8 cellular contexts compared by ENCODE assay signal in the genomic region with DNA sequence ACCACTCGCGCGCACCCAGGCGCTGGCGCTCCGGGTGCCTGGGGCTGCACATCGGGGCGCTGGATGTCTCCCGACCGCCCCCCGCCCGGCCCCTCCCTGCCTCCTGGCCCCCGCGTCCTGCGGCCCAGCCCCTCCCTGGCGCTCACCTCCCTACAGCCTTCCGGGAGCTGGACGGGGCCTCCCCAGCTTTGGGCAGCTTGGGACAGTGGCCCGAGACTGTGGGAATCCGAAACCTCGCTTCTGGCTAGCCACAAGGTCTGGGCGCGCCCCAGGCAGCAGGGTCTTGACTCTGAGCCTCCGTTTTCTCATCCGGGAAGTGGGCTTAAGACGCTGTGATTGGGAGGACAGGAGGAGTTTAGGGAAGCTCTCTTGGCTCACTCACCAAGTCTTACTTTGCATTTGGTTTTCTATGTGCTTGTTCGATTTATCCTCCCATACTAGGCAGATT. TPM values are rescaled to one million over a fixed set of nuclear protein-coding genes. Genes with fewer than 3 reads are reported as not detected.
DNase-seq lines count a peak whose midpoint lies in the region; ATAC-seq, FAIRE-seq and TF ChIP-seq lines count a peak whose summit lies in the region.

No MANE protein-coding gene starts in this region.

- TF ChIP-seq EP300 in sigmoid colon (IDR thresholded peaks at IDR 0.05), result no peak

- no peak for DNase-seq in T-helper 17 cell
- no peak for DNase-seq in right cardiac atrium
- no peak for DNase-seq in sigmoid colon
- DNase-seq in D341Med (ENCODE audit: low spot score), result no peak
- DNase-seq in COLO829 (ENCODE audit: low spot score), result no peak
- DNase-seq in frontal cortex (ENCODE audit: low spot score in 2 of 2), result no peak

- no peaks in the 10 kb centered on the region for H3K36me3 ChIP-seq in sigmoid colon

- H3K27ac ChIP-seq in right cardiac atrium (ENCODE audit: low read length) (no peak overlapping the region), sigmoid colon (no peak overlapping the region)

- no peaks in the 10 kb centered on the region for H3K9me3 ChIP-seq in T-helper 17 cell (ENCODE audit: control insufficient read depth, low read length, poor library complexity, severe bottlenecking)
- H3K9me3 ChIP-seq in right cardiac atrium (ENCODE audit: control insufficient read depth, low read length), result no peaks in the 10 kb centered on the region
- no peaks in the 10 kb centered on the region for H3K9me3 ChIP-seq in sigmoid colon

- H3K36me3 Mint-ChIP-seq in T-helper 17 cell (ENCODE audit: low read depth), result no peaks in the 10 kb centered on the region

- H3K4me1 Mint-ChIP-seq in T-helper 17 cell, result peaks cover 7% of the 10 kb centered on the region

- intact Hi-C loops in right cardiac atrium (cut with DNase I) (no loop called here), sigmoid colon (cut with DNase I) (no loop called here)

- peaks cover 69% of the 10 kb centered on the region for H3K27me3 Mint-ChIP-seq in T-helper 17 cell

- FAIRE-seq in frontal cortex (lab: Jason Lieb, UNC), result no peak

- peak overlapping the region; percentile 85 for H3K4me3 ChIP-seq in right cardiac atrium (ENCODE audit: low read length)
- peak overlapping the region; percentile 16 to 58 (median 48) for H3K4me3 ChIP-seq in sigmoid colon

- no peak overlapping the region for H3K27ac Mint-ChIP-seq in T-helper 17 cell

- 7% methylated on average over 27 of the region's 27 CpGs for WGBS in right cardiac atrium
- WGBS in sigmoid colon, 2 donors, result 2 to 10% methylated on average over 27 of the region's 27 CpGs

- H3K27me3 ChIP-seq in right cardiac atrium (ENCODE audit: control insufficient read depth, insufficient read depth) (no peaks in the 10 kb centered on the region), sigmoid colon (peaks cover 0 to 36% (median 11%) of the 10 kb centered on the region in 3 donors)

- H3K4me3 Mint-ChIP-seq in T-helper 17 cell, result peak overlapping the region; percentile 89

- TF ChIP-seq CTCF in GM12873 (IDR thresholded peaks at IDR 0.05; ENCODE audit: insufficient read depth, low read depth, low read length, missing control alignments) (peak; percentile 0), sigmoid colon (IDR thresholded peaks at IDR 0.05) (no peak)

- TF ChIP-seq POLR2A in sigmoid colon (IDR thresholded peaks at IDR 0.05), result no peak

- no peaks in the 10 kb centered on the region for H3K4me1 ChIP-seq in right cardiac atrium (ENCODE audit: control insufficient read depth, insufficient read depth, low read length)
- H3K4me1 ChIP-seq in sigmoid colon, result peaks cover 0 to 17% (median 17%) of the 10 kb centered on the region in 4 donors

- ATAC-seq in T-helper 17 cell, result no peak
- peak in 1 of 2 donors; percentile 4 for ATAC-seq in right cardiac atrium
- no peak for ATAC-seq in HG02763 (IDR thresholded peaks at IDR 0.05; ENCODE audit: unreplicated experiment)

RNA-seq across cellular contexts. Expression of a gene that starts 0.7 kb away (rescaled TPM):
- not detected for total RNA-seq in T-helper 17 cell
- under 1 TPM in 3 of 4 donors, not detected in 1; 0.14 to 0.25 (median 0.24) TPM for total RNA-seq in right cardiac atrium
- 0.05 TPM for polyA plus RNA-seq in right cardiac atrium
- total RNA-seq in sigmoid colon, result under 1 TPM; 0.14 to 0.36 (median 0.22) TPM
- 1 to 10 TPM in 1 of 3 donors, under 1 TPM in 2; 0.60 to 1.2 (median 0.92) TPM for polyA plus RNA-seq in sigmoid colon
- total RNA-seq in frontal cortex, result 3.3 TPM
